Comparison of ENCODE assay signal across 8 cellular contexts in the genomic region with DNA sequence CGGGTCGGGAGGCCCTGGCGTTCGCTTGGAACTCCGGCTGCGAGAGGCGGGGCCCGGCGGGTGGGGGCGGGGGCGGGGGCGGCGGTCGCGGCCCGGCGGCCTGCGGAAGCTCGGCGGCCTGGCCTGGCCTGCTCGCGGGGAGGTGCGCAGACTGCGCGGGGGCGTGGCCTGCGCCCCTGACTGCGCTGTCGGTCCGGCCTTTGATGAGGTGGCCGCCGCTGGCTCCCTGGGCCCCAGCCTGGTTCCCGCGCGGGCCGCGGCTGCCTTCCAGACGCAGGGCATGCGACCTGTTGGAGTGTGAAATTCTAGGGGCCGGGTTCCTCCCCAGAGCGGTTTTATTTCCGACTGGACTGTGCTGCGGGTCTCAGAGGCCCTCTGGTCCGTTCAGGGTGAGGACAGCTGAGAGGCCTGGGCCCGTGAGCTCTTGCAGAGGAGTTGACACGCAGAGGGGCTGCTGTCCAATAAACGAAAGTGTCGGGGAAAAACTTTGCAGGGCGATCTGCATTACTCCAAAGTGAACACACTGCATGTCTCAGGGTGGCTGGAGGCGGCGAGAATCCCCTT. TPM values are rescaled to one million over a fixed set of nuclear protein-coding genes. Genes with fewer than 3 reads are reported as not detected.
A peak's percentile ranks its signal among the peaks of the same experiment; 100 is the strongest.
DNase-seq lines count a peak whose midpoint lies in the region; ATAC-seq and TF ChIP-seq lines count a peak whose summit lies in the region.

No MANE protein-coding gene starts in this region.

- in situ Hi-C loops in Panc1 (cut with HindIII; ENCODE audit: low pct_unique_long_range_greater_than_20kb, low sequenced_read_pairs), result no loop called here

- H3K79me2 ChIP-seq in neural cell (replicated peaks; ENCODE audit: insufficient read depth, low read length), result peaks cover 35% of the 10 kb centered on the region

- H3K9ac ChIP-seq in neural cell (ENCODE audit: low read length), result peak overlapping the region; percentile 95

- H3K4me2 ChIP-seq in neural cell (ENCODE audit: low read length), result peak overlapping the region; percentile 77

- H3K36me3 ChIP-seq in Panc1 (ENCODE audit: control insufficient read depth, insufficient read depth, low read length) (peaks cover 7% of the 10 kb centered on the region), neural cell (ENCODE audit: insufficient read depth, low read length) (no peaks in the 10 kb centered on the region), stomach (peaks cover 10 to 17% (median 13%) of the 10 kb centered on the region in 4 donors)

- TF ChIP-seq CTCF in Panc1 (IDR thresholded peaks at IDR 0.05) (no peak), fibroblast of the aortic adventitia (IDR thresholded peaks at IDR 0.05; ENCODE audit: insufficient read depth, low read length) (no peak), neural cell (IDR thresholded peaks at IDR 0.05; ENCODE audit: poor library complexity, severe bottlenecking) (no peak), stomach (IDR thresholded peaks at IDR 0.05) (no peak)

- TF ChIP-seq EP300 in neural cell (conservative IDR thresholded peaks at IDR 0.05; ENCODE audit: poor library complexity, severe bottlenecking) (no peak), stomach (IDR thresholded peaks at IDR 0.05) (no peak)

- peaks cover 17% of the 10 kb centered on the region for H4K20me1 ChIP-seq in neural cell (ENCODE audit: insufficient read depth)

- peak overlapping the region; percentile 67 for H2AFZ ChIP-seq in neural cell (ENCODE audit: low read depth, low read length)

- H3K27ac ChIP-seq in Panc1 (ENCODE audit: low read length), result peak overlapping the region; percentile 93
- peak overlapping the region; percentile 98 for H3K27ac ChIP-seq in neural cell (ENCODE audit: low read length)
- H3K27ac ChIP-seq in stomach, result peak overlapping the region; percentile 98 to 100 (median 100)

- no peak for TF ChIP-seq POLR2A in stomach (IDR thresholded peaks at IDR 0.05)

- no peaks in the 10 kb centered on the region for H3F3A ChIP-seq in neural cell (ENCODE audit: insufficient read depth, low read length, poor library complexity, severe bottlenecking)

- H3K4me1 ChIP-seq in Panc1 (ENCODE audit: control insufficient read depth, insufficient read depth, low read length) (peaks cover 15% of the 10 kb centered on the region), stomach (peaks cover 27 to 54% (median 39%) of the 10 kb centered on the region in 4 donors)

- H3K27me3 ChIP-seq in Panc1 (ENCODE audit: control insufficient read depth, insufficient read depth, low read length) (no peaks in the 10 kb centered on the region), neural cell (ENCODE audit: insufficient read depth, low read depth, low read length) (no peaks in the 10 kb centered on the region), stomach (no peaks in the 10 kb centered on the region)

- DNase-seq in D341Med (ENCODE audit: low spot score), result peak; percentile 89
- DNase-seq in Panc1 (ENCODE audit: low read depth, low spot score), result no peak
- peak; percentile 66 for DNase-seq in activated effector memory CD4-positive, alpha-beta T cell treated with Interleukin-2 at 50 U/mL for 16 hours
- peak; percentile 76 for DNase-seq in fibroblast of the aortic adventitia (ENCODE audit: low read depth)
- DNase-seq in stomach, result peak; percentile 91

- TF ChIP-seq RAD21 in neural cell (conservative IDR thresholded peaks at IDR 0.05), result no peak

- POLR2A ChIA-PET in Panc1 (lab: Charles Lee), result interaction anchor here (0.6 to 0.7 kb wide), 2 partner anchors 37 to 1015 kb away, joined by 3 read pairs; no protein-coding TSS in a partner anchor

- WGBS in stomach, 5 donors, result 0 to 1% (median 1%) methylated on average over 11 to 51 of the region's 51 CpGs

- no peaks in the 10 kb centered on the region for H3K9me2 ChIP-seq in neural cell (ENCODE audit: insufficient read depth, low read length)

- ATAC-seq in GM19455 (IDR thresholded peaks at IDR 0.05; ENCODE audit: unreplicated experiment), result peak; percentile 65
- ATAC-seq in HG03571 (IDR thresholded peaks at IDR 0.05; ENCODE audit: unreplicated experiment), result peak; percentile 75
- peak; percentile 95 for ATAC-seq in Panc1

- H3K9me3 ChIP-seq in Panc1 (ENCODE audit: control insufficient read depth, insufficient read depth, low read depth, low read length), result no peaks in the 10 kb centered on the region
- H3K9me3 ChIP-seq in neural cell (ENCODE audit: low read length), result no peaks in the 10 kb centered on the region
- no peaks in the 10 kb centered on the region for H3K9me3 ChIP-seq in stomach

- H3K4me3 ChIP-seq in Panc1 (ENCODE audit: low read depth in 2 of 2, low read length in 2 of 2) (peak overlapping the region; percentile 66 to 73), fibroblast of the aortic adventitia (ENCODE audit: low read depth, low read length) (peak overlapping the region; percentile 83), neural cell (ENCODE audit: low read length) (peak overlapping the region; percentile 94), stomach (peak overlapping the region; percentile 78 to 100 (median 94))

- intact Hi-C loops in Panc1 (cut with micrococcal nuclease; ENCODE audit: unreplicated experiment) (no loop called here), stomach (cut with DNase I; ENCODE audit: low total_unique reads) (no loop called here)

- BruUV-seq in Panc1 (replicated peaks; lab: Mats Ljungman, UMichigan), result no TSS peak

- CTCF ChIA-PET in Panc1 (lab: Charles Lee), result interaction anchor here (0.5 to 1.5 kb wide), 2 partner anchors 24 to 254 kb away, joined by 3 to 11 read pairs; no protein-coding TSS in a partner anchor

TF ChIP-seq in neural cell, 6 proteins besides CTCF, POLR2A, EP300 and RAD21:
- TF ChIP-seq TAF1 (IDR thresholded peaks at IDR 0.05; ENCODE audit: low read depth), result no peak
- peak; percentile 59 for TF ChIP-seq MXI1 (conservative IDR thresholded peaks at IDR 0.05; ENCODE audit: poor library complexity, severe bottlenecking)
TF ChIP-seq in neural cell: peak in this region for 1.

RNA-seq across cellular contexts. Expression of a gene that starts 0.6 kb away (rescaled TPM):
- total RNA-seq in Panc1 (2021; ENCODE audit: unreplicated experiment) (103 TPM), fibroblast of the aortic adventitia (ENCODE audit: low replicate concordance) (40.1 and 118 TPM in 2 replicates), stomach (10 to 100 TPM; 12.5 to 69.8 (median 48.4) TPM)
- polyA plus RNA-seq in Panc1 (2012; ENCODE audit: insufficient read length), result 98.3 TPM
- polyA plus RNA-seq in neural cell (115 and 161 TPM in 2 replicates), stomach (10 to 100 TPM; 46.7 to 57.3 (median 51.4) TPM)
- polyA minus RNA-seq in neural cell, result 102 and 109 TPM in 2 replicates

RNA-seq across cellular contexts. Expression of a gene that starts 13.1 kb away (rescaled TPM):
- 1.9 TPM for total RNA-seq in Panc1 (2021; ENCODE audit: unreplicated experiment)
- polyA plus RNA-seq in Panc1 (2012; ENCODE audit: insufficient read length), result 1.9 TPM
- not detected in 2 replicates for total RNA-seq in fibroblast of the aortic adventitia (ENCODE audit: low replicate concordance)
- polyA plus RNA-seq in neural cell, result 2.3 and 4.0 TPM in 2 replicates
- 1.3 TPM in 1 of 2 replicates, not detected in the other for polyA minus RNA-seq in neural cell
- 100 to 1,000 TPM in 1 of 5 donors, 10 to 100 TPM in 3, not detected in 1; 16.5 to 140 (median 53.6) TPM for total RNA-seq in stomach
- 10 to 100 TPM; 31.2 to 65.2 (median 62.2) TPM for polyA plus RNA-seq in stomach

RNA-seq across cellular contexts. Expression of a gene that starts 19.7 kb away (rescaled TPM):
- total RNA-seq in Panc1 (2021; ENCODE audit: unreplicated experiment) (115 TPM), fibroblast of the aortic adventitia (ENCODE audit: low replicate concordance) (62.2 and 146 TPM in 2 replicates), stomach (10 to 100 TPM; 10.5 to 44.6 (median 42.9) TPM)
- polyA plus RNA-seq in Panc1 (2012; ENCODE audit: insufficient read length), result 115 TPM
- polyA plus RNA-seq in neural cell (99.0 and 107 TPM in 2 replicates), stomach (10 to 100 TPM; 40.0 to 49.8 (median 47.2) TPM)
- 91.1 and 95.6 TPM in 2 replicates for polyA minus RNA-seq in neural cell

RNA-seq across cellular contexts. Expression of a gene that starts 48.5 kb away (rescaled TPM):
- 25.3 TPM for total RNA-seq in Panc1 (2021; ENCODE audit: unreplicated experiment)
- polyA plus RNA-seq in Panc1 (2012; ENCODE audit: insufficient read length), result 35.5 TPM
- total RNA-seq in fibroblast of the aortic adventitia (ENCODE audit: low replicate concordance), result 7.3 and 19.2 TPM in 2 replicates
- polyA plus RNA-seq in neural cell, result 40.5 and 46.8 TPM in 2 replicates
- polyA minus RNA-seq in neural cell, result 25.5 and 27.5 TPM in 2 replicates
- total RNA-seq in stomach, result 10 to 100 TPM; 10.3 to 58.9 (median 19.1) TPM
- 10 to 100 TPM; 12.4 to 23.6 (median 15.4) TPM for polyA plus RNA-seq in stomach

RNA-seq across cellular contexts. Expression of a gene that starts 58.6 kb away (rescaled TPM):
- total RNA-seq in Panc1 (2021; ENCODE audit: unreplicated experiment), result 116 TPM
- 154 TPM for polyA plus RNA-seq in Panc1 (2012; ENCODE audit: insufficient read length)
- total RNA-seq in fibroblast of the aortic adventitia (ENCODE audit: low replicate concordance), result 102 and 125 TPM in 2 replicates
- polyA plus RNA-seq in neural cell, result 69.8 and 86.9 TPM in 2 replicates
- 57.4 and 58.4 TPM in 2 replicates for polyA minus RNA-seq in neural cell
- total RNA-seq in stomach, result 10 to 100 TPM; 28.6 to 70.4 (median 67.2) TPM
- 10 to 100 TPM; 58.3 to 70.2 (median 68.9) TPM for polyA plus RNA-seq in stomach
